8 cellular contexts compared by ENCODE assay signal in the genomic region with DNA sequence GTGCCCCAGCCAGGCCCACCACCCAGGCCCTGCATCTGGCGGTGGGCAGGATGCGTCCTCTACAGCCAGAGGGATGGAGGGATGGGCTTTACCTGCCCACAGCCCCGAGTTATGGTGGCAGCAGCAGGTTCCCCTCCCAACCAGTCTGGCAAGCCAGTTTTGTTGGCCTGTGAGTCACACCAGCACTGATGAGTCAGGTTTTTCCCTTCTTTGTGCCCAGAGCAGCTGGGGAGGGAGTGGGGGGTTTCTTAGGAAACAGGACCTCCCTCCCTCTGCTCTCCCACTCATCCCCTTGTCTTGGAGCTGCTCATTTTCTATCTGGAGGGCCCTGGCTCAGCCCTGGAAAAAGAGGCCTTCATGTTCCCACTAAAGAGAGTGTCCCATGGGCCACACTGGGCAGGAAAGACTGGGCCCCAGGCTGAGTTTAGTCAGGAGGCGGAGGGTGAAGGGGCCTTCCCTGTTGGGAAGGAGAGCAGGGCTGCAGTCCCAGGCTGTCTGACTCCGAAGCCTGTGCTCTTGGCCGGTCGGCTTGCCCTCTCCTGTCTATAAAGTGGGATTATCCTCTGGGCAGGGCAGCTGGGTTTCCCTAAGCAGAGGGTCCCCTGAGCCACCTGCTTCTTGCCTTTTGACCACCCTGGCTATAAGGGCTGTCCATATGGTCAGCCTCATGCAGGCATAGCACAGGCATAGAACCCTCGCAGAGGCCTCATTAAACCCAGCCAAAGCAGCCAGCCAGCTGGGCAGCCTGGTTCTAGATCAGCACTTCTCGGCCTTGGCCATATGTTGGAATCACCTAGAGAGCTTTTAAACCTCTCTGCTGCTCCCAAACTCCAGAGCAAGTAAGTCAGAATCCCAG. TPM values are rescaled to one million over a fixed set of nuclear protein-coding genes. Genes with fewer than 3 reads are reported as not detected.
DNase-seq lines count a peak whose midpoint lies in the region; ATAC-seq, FAIRE-seq and TF ChIP-seq lines count a peak whose summit lies in the region.

No MANE protein-coding gene starts in this region.

- H3K4me1 Mint-ChIP-seq in activated B cell treated with CpG ODN at 0.5 μM for 24 hours (peaks cover 5% of the 10 kb centered on the region), mesothelial cell of epicardium (peaks cover 45% of the 10 kb centered on the region)
- peaks cover 13 to 17% of the 10 kb centered on the region in 2 donors for H3K4me1 Mint-ChIP-seq in stimulated activated naive B cell treated with anti-CD40 and anti-IgM and Interleukin-4, amounts not matched to agents 10 μg/mL and 1 μg/mL and 100 μg/mL, for 72 hours
- H3K4me1 Mint-ChIP-seq in CD8-positive, alpha-beta memory T cell = no peaks in the 10 kb centered on the region
- H3K4me1 Mint-ChIP-seq in effector memory CD8-positive, alpha-beta T cell (ENCODE audit: low read depth in 2 of 2) = peaks cover 0 to 10% of the 10 kb centered on the region in 2 donors

- H2BK120ac ChIP-seq in H1 (replicated peaks; ENCODE audit: low read depth, low read length) = no peak overlapping the region

- H3K9ac ChIP-seq in H1 (replicated peaks in 1 of 4; ENCODE audit: extremely low read depth in 1 of 4, low read depth in 3 of 4, low read length in 3 of 4) = no peak overlapping the region; a peak in 1 of 7 replicates

- peaks cover 2% of the 10 kb centered on the region; the same call in 1 of the 2 replicates for H3K79me1 ChIP-seq in H1 (ENCODE audit: low read depth, low read length)

- H2AK5ac ChIP-seq in H1 (ENCODE audit: low read depth, low read length) = peak overlapping the region; percentile 93

- no peak overlapping the region for H3K56ac ChIP-seq in H1 (replicated peaks; ENCODE audit: insufficient read length, low read depth, low read length)

- peak overlapping the region; percentile 78 for H3K18ac ChIP-seq in H1 (ENCODE audit: extremely low read depth, low read length)

- no peaks in the 10 kb centered on the region for H3K23me2 ChIP-seq in H1 (ENCODE audit: low read depth, low read length)

- H3K27me3 ChIP-seq in H1 (replicated peaks in 1 of 4; ENCODE audit: control insufficient read depth in 3 of 4, extremely low read depth in 1 of 4, insufficient read depth in 3 of 4, low read length in 3 of 4) = no peaks in the 10 kb centered on the region
- no peaks in the 10 kb centered on the region for H3K27me3 ChIP-seq in CD8-positive, alpha-beta memory T cell (ENCODE audit: insufficient read depth, low read length, poor library complexity, severe bottlenecking)

- TF ChIP-seq RAD21 in H1 (IDR thresholded peaks at IDR 0.05 in 1 of 2, conservative IDR thresholded peaks at IDR 0.05 in 1 of 2; ENCODE audit: low read depth in 2 of 2, low read length in 2 of 2) = no peak

- no peak overlapping the region for H3K4me3 ChIP-seq in H1 (ENCODE audit: extremely low read depth in 1 of 4, insufficient read depth in 2 of 4, low read depth in 3 of 4, low read length in 4 of 4)
- H3K4me3 ChIP-seq in CD8-positive, alpha-beta memory T cell (ENCODE audit: low read length) = no peak overlapping the region

- H3K27ac Mint-ChIP-seq in activated B cell treated with CpG ODN at 0.5 μM for 24 hours (no peak overlapping the region), mesothelial cell of epicardium (peak overlapping the region; percentile 96)
- peak overlapping the region; percentile 70 for H3K27ac Mint-ChIP-seq in stimulated activated naive B cell treated with anti-CD40 and anti-IgM and Interleukin-4, amounts not matched to agents 10 μg/mL and 1 μg/mL and 100 μg/mL, for 72 hours
- no peak overlapping the region for H3K27ac Mint-ChIP-seq in CD8-positive, alpha-beta memory T cell
- H3K27ac Mint-ChIP-seq in effector memory CD8-positive, alpha-beta T cell = no peak overlapping the region

- TF ChIP-seq EP300 in H1 (IDR thresholded peaks at IDR 0.05; ENCODE audit: borderline replicate concordance in 1 of 2, low read depth in 2 of 2, low read length in 2 of 2) = 0 out of 3 replicates have a peak, but pooled peaks of 1 of the 2 experiments have one; percentile 11

- H2BK20ac ChIP-seq in H1 (ENCODE audit: low read length) = peak overlapping the region; percentile 61; the same call in 1 of the 2 replicates

- peak overlapping the region; percentile 19; the same call in 1 of the 2 replicates for H4K8ac ChIP-seq in H1 (ENCODE audit: extremely low read depth, insufficient read depth, low read length)

- peak; percentile 31 for ATAC-seq in activated B cell treated with CpG ODN at 0.5 μM for 24 hours (ENCODE audit: low read depth)
- ATAC-seq in stimulated activated naive B cell treated with anti-CD40 and anti-IgM and Interleukin-4, amounts not matched to agents 10 μg/mL and 1 μg/mL and 100 μg/mL, for 72 hours (replicated peaks) = peak; percentile 53 to 58
- no peak for ATAC-seq in effector memory CD8-positive, alpha-beta T cell (replicated peaks)

- H3K9me3 Mint-ChIP-seq in activated B cell treated with CpG ODN at 0.5 μM for 24 hours = no peaks in the 10 kb centered on the region
- H3K9me3 Mint-ChIP-seq in mesothelial cell of epicardium = no peaks in the 10 kb centered on the region
- H3K9me3 Mint-ChIP-seq in stimulated activated naive B cell treated with anti-CD40 and anti-IgM and Interleukin-4, amounts not matched to agents 10 μg/mL and 1 μg/mL and 100 μg/mL, for 72 hours = no peaks in the 10 kb centered on the region
- H3K9me3 Mint-ChIP-seq in CD8-positive, alpha-beta memory T cell = no peaks in the 10 kb centered on the region
- no peaks in the 10 kb centered on the region for H3K9me3 Mint-ChIP-seq in effector memory CD8-positive, alpha-beta T cell

- FAIRE-seq in H1 (lab: Jason Lieb, UNC) = no peak

- H3K36me3 ChIP-seq in H1 (ENCODE audit: control insufficient read depth in 2 of 4, insufficient read depth in 4 of 4, low read length in 3 of 4) = no peaks in the 10 kb centered on the region
- no peaks in the 10 kb centered on the region for H3K36me3 ChIP-seq in CD8-positive, alpha-beta memory T cell (ENCODE audit: insufficient read depth, low read length)

- 85% methylated on average over 9 of the region's 9 CpGs; no CpG with 5 or more reads in 1 of the 2 experiments for WGBS in H1 (ENCODE audit: extremely low coverage in 1 of 2, insufficient coverage in 1 of 2, insufficient read length in 1 of 2, insufficient replicate concordance in 2 of 2, low coverage in 1 of 2, low lambda C conversion rate in 2 of 2, missing lambda C conversion rate in 1 of 2), 2 experiments

- no peak for TF ChIP-seq POLR2A in H1 (IDR thresholded peaks at IDR 0.05; ENCODE audit: control extremely low read depth in 1 of 2, low read depth in 2 of 2, low read length in 2 of 2)

- H3K4me3 Mint-ChIP-seq in activated B cell treated with CpG ODN at 0.5 μM for 24 hours = no peak overlapping the region
- H3K4me3 Mint-ChIP-seq in mesothelial cell of epicardium = no peak overlapping the region
- no peak overlapping the region for H3K4me3 Mint-ChIP-seq in stimulated activated naive B cell treated with anti-CD40 and anti-IgM and Interleukin-4, amounts not matched to agents 10 μg/mL and 1 μg/mL and 100 μg/mL, for 72 hours
- no peak overlapping the region for H3K4me3 Mint-ChIP-seq in CD8-positive, alpha-beta memory T cell
- no peak overlapping the region for H3K4me3 Mint-ChIP-seq in effector memory CD8-positive, alpha-beta T cell

- CTCF ChIA-PET in activated B cell treated with CpG ODN at 0.5 μM for 24 hours (lab: Charles Lee) (no interaction called here), H1 (lab: Charles Lee; ENCODE audit: partially characterized antibody) (interaction anchor here (0.7 to 14.7 kb wide), 10 partner anchors 9 to 123 kb away, joined by 3 to 388 read pairs (median 10); a partner anchor contains a TSS)
- CTCF ChIA-PET in CD8-positive, alpha-beta memory T cell (lab: Charles Lee) = interaction anchor here (1.0 to 1.4 kb wide), 3 partner anchors 8 to 11 kb away, joined by 3 to 5 read pairs (median 3); no protein-coding TSS in a partner anchor

- DNase-seq in SIG-M5 treated with dmso at 0.1 percent for 504 hours (lab: John Stamatoyannopoulos, UW; ENCODE audit: unreplicated experiment) (peak; percentile 37), SIG-M5 (lab: John Stamatoyannopoulos, UW) (no peak), activated B cell treated with CpG ODN at 0.5 μM for 24 hours (no peak), H1 (ENCODE audit: low read depth in 1 of 2, low spot score in 2 of 2) (no peak), mesothelial cell of epicardium (ENCODE audit: low spot score in 2 of 2, unreplicated experiment in 2 of 2) (no peak)
- peak; percentile 6 for DNase-seq in stimulated activated naive B cell treated with anti-CD40 and anti-IgM and Interleukin-4, amounts not matched to agents 10 μg/mL and 1 μg/mL and 100 μg/mL, for 72 hours
- no peak for DNase-seq in CD8-positive, alpha-beta memory T cell
- no peak for DNase-seq in effector memory CD8-positive, alpha-beta T cell

- intact Hi-C loops in activated B cell treated with CpG ODN at 0.5 μM for 24 hours (cut with micrococcal nuclease) = no loop called here

- peaks cover 0 to 21% (median 8%) of the 10 kb centered on the region in 4 experiments; a peak in 6 of 7 replicates for H3K4me1 ChIP-seq in H1 (replicated peaks in 1 of 4; ENCODE audit: control insufficient read depth in 3 of 4, insufficient read depth in 4 of 4, low read length in 3 of 4)
- H3K4me1 ChIP-seq in CD8-positive, alpha-beta memory T cell (ENCODE audit: insufficient read depth, low read length) = no peaks in the 10 kb centered on the region

- no peak overlapping the region for H3K14ac ChIP-seq in H1 (ENCODE audit: insufficient read length)

- no peak overlapping the region for H3K23ac ChIP-seq in H1 (ENCODE audit: insufficient read length)

- no peaks in the 10 kb centered on the region for H3K9me3 ChIP-seq in H1 (ENCODE audit: insufficient read depth in 2 of 2, low read depth in 1 of 2, low read length in 1 of 2)
- H3K9me3 ChIP-seq in CD8-positive, alpha-beta memory T cell (ENCODE audit: low read length) = no peaks in the 10 kb centered on the region

- H4K20me1 ChIP-seq in H1 (replicated peaks in 1 of 2; ENCODE audit: control insufficient read depth in 1 of 2, insufficient read depth in 2 of 2, low read length in 2 of 2) = no peaks in the 10 kb centered on the region

- TF ChIP-seq CTCF in activated B cell treated with CpG ODN at 0.5 μM for 24 hours (IDR thresholded peaks at IDR 0.05) = no peak
- TF ChIP-seq CTCF in H1 (IDR thresholded peaks at IDR 0.05; ENCODE audit: control extremely low read depth in 1 of 3, insufficient read depth in 1 of 3, low read depth in 1 of 3, low read length in 3 of 3) = no peak
- TF ChIP-seq CTCF in mesothelial cell of epicardium (IDR thresholded peaks at IDR 0.05; ENCODE audit: unreplicated experiment) = no peak

- H3K27ac ChIP-seq in H1 (ENCODE audit: low read depth, low read length) = peak overlapping the region; percentile 32; the same call in 1 of the 2 replicates
- no peak overlapping the region for H3K27ac ChIP-seq in CD8-positive, alpha-beta memory T cell (ENCODE audit: low read depth, low read length)

- H4K91ac ChIP-seq in H1 (replicated peaks; ENCODE audit: insufficient read length, low read length) = peak overlapping the region; percentile 46

- H3K4me2 ChIP-seq in H1 (ENCODE audit: insufficient read depth in 1 of 2, low read depth in 2 of 2, low read length in 2 of 2) = no peak overlapping the region

- no peak overlapping the region for H2AFZ ChIP-seq in H1 (ENCODE audit: low read length)

- H2BK5ac ChIP-seq in H1 (ENCODE audit: low read depth, low read length) = peak overlapping the region; percentile 81

- peaks cover 0 to 6% of the 10 kb centered on the region in 2 experiments; a peak in 1 of 4 replicates for H3K79me2 ChIP-seq in H1 (ENCODE audit: control insufficient read depth in 1 of 2, insufficient read depth in 2 of 2, low read length in 2 of 2)

- POLR2A ChIA-PET in activated B cell treated with CpG ODN at 0.5 μM for 24 hours (lab: Charles Lee) (interaction anchor here (0.7 kb wide), 1 partner anchor 1834 kb away, joined by 4 read pairs; no protein-coding TSS in a partner anchor), H1 (lab: Charles Lee; ENCODE audit: partially characterized antibody) (interaction anchor here (1.3 to 2.0 kb wide), 3 partner anchors 10 to 16 kb away, joined by 3 to 8 read pairs (median 3); no protein-coding TSS in a partner anchor)
- POLR2A ChIA-PET in CD8-positive, alpha-beta memory T cell (lab: Charles Lee) = no interaction called here

- no peak overlapping the region for H4K5ac ChIP-seq in H1 (ENCODE audit: insufficient read length, low read depth, low read length)

- no peaks in the 10 kb centered on the region for H3K36me3 Mint-ChIP-seq in activated B cell treated with CpG ODN at 0.5 μM for 24 hours (ENCODE audit: low read depth)
- no peaks in the 10 kb centered on the region for H3K36me3 Mint-ChIP-seq in mesothelial cell of epicardium
- no peaks in the 10 kb centered on the region for H3K36me3 Mint-ChIP-seq in stimulated activated naive B cell treated with anti-CD40 and anti-IgM and Interleukin-4, amounts not matched to agents 10 μg/mL and 1 μg/mL and 100 μg/mL, for 72 hours
- no peaks in the 10 kb centered on the region for H3K36me3 Mint-ChIP-seq in CD8-positive, alpha-beta memory T cell
- no peaks in the 10 kb centered on the region for H3K36me3 Mint-ChIP-seq in effector memory CD8-positive, alpha-beta T cell (ENCODE audit: insufficient read depth)

- H2BK15ac ChIP-seq in H1 (ENCODE audit: low read length) = 0 out of 2 replicates have a peak overlapping the region, but pooled peaks have one; percentile 46

- peak overlapping the region; percentile 75; the same call in 1 of the 2 replicates for H2BK12ac ChIP-seq in H1 (ENCODE audit: low read depth, low read length)

- peak overlapping the region; percentile 27 for H3K4ac ChIP-seq in H1 (replicated peaks; ENCODE audit: insufficient read length, low read depth, low read length)

- H3K27me3 Mint-ChIP-seq in activated B cell treated with CpG ODN at 0.5 μM for 24 hours (peaks cover 7% of the 10 kb centered on the region), mesothelial cell of epicardium (ENCODE audit: low read depth) (no peaks in the 10 kb centered on the region)
- H3K27me3 Mint-ChIP-seq in stimulated activated naive B cell treated with anti-CD40 and anti-IgM and Interleukin-4, amounts not matched to agents 10 μg/mL and 1 μg/mL and 100 μg/mL, for 72 hours = peaks cover 0 to 4% of the 10 kb centered on the region in 2 donors
- peaks cover 0 to 5% of the 10 kb centered on the region in 2 donors for H3K27me3 Mint-ChIP-seq in CD8-positive, alpha-beta memory T cell
- H3K27me3 Mint-ChIP-seq in effector memory CD8-positive, alpha-beta T cell = peaks cover 10 to 19% of the 10 kb centered on the region in 2 donors

RNA-seq across cellular contexts. Expression of a gene that starts 30.2 kb away (rescaled TPM):
- total RNA-seq in activated B cell treated with CpG ODN at 0.5 μM for 24 hours (not detected in 2 replicates), mesothelial cell of epicardium (0.20 to 0.24 TPM (median 0.20 TPM) in 3 replicates)
- not detected in 2 replicates for total RNA-seq in H1 (2021; fragmentation: NEBNext Ultra II Directional; extraction: Animal tissue kit (Norgen Biotek cat#: 25700))
- not detected in 2 replicates for polyA plus RNA-seq in H1 (2011; rRNA removed)
- not detected for polyA plus RNA-seq in H1 (2011; cell fraction: cytosol; rRNA removed)
- not detected for polyA plus RNA-seq in H1 (2011; cell fraction: nucleus; rRNA removed)
- not detected in 4 replicates for polyA plus RNA-seq in H1 (2012, experiment 1 of 2)
- polyA plus RNA-seq in H1 (2012, experiment 2 of 2) = not detected
- polyA plus RNA-seq in H1 (2013, experiment 1 of 2) = not detected
- polyA plus RNA-seq in H1 (2013, experiment 2 of 2) = not detected
- not detected in 2 replicates for polyA minus RNA-seq in H1 (2011; rRNA and poly(A)+ RNA removed)
- polyA minus RNA-seq in H1 (2011; cell fraction: cytosol; rRNA and poly(A)+ RNA removed) = not detected
- polyA minus RNA-seq in H1 (2011; cell fraction: nucleus; rRNA and poly(A)+ RNA removed) = not detected
- total RNA-seq in CD8-positive, alpha-beta memory T cell = not detected
- polyA plus RNA-seq in CD8-positive, alpha-beta memory T cell = not detected

RNA-seq across cellular contexts. Expression of a gene that starts 41.8 kb away (rescaled TPM):
- total RNA-seq in activated B cell treated with CpG ODN at 0.5 μM for 24 hours = not detected in 2 replicates
- 0.28 and 0.29 TPM in 2 replicates for total RNA-seq in H1 (2021; fragmentation: NEBNext Ultra II Directional; extraction: Animal tissue kit (Norgen Biotek cat#: 25700))
- 0.57 and 1.00 TPM in 2 replicates for polyA plus RNA-seq in H1 (2011; rRNA removed)
- polyA plus RNA-seq in H1 (2011; cell fraction: cytosol; rRNA removed) = 0.53 TPM
- 0.47 TPM for polyA plus RNA-seq in H1 (2011; cell fraction: nucleus; rRNA removed)
- polyA plus RNA-seq in H1 (2012, experiment 1 of 2) = 0.19 to 0.74 TPM (median 0.51 TPM) in 4 replicates
- 0.42 TPM for polyA plus RNA-seq in H1 (2012, experiment 2 of 2)
- polyA plus RNA-seq in H1 (2013, experiment 1 of 2) = 0.26 TPM
- 0.17 TPM for polyA plus RNA-seq in H1 (2013, experiment 2 of 2)
- 0.50 and 0.63 TPM in 2 replicates for polyA minus RNA-seq in H1 (2011; rRNA and poly(A)+ RNA removed)
- not detected for polyA minus RNA-seq in H1 (2011; cell fraction: cytosol; rRNA and poly(A)+ RNA removed)
- polyA minus RNA-seq in H1 (2011; cell fraction: nucleus; rRNA and poly(A)+ RNA removed) = 0.80 TPM
- total RNA-seq in mesothelial cell of epicardium = 0.31 to 0.50 TPM (median 0.40 TPM) in 3 replicates
- not detected for total RNA-seq in CD8-positive, alpha-beta memory T cell
- not detected for polyA plus RNA-seq in CD8-positive, alpha-beta memory T cell

RNA-seq across cellular contexts. Expression of a gene that starts 43.7 kb away (rescaled TPM):
- total RNA-seq in activated B cell treated with CpG ODN at 0.5 μM for 24 hours = 0.91 and 1.0 TPM in 2 replicates
- 22.3 and 23.1 TPM in 2 replicates for total RNA-seq in H1 (2021; fragmentation: NEBNext Ultra II Directional; extraction: Animal tissue kit (Norgen Biotek cat#: 25700))
- polyA plus RNA-seq in H1 (2011; rRNA removed) = 36.2 and 48.8 TPM in 2 replicates
- polyA plus RNA-seq in H1 (2011; cell fraction: cytosol; rRNA removed) = 32.2 TPM
- polyA plus RNA-seq in H1 (2011; cell fraction: nucleus; rRNA removed) = 27.8 TPM
- 11.7 to 21.5 TPM (median 19.8 TPM) in 4 replicates for polyA plus RNA-seq in H1 (2012, experiment 1 of 2)
- polyA plus RNA-seq in H1 (2012, experiment 2 of 2) = 25.5 TPM
- polyA plus RNA-seq in H1 (2013, experiment 1 of 2) = 17.5 TPM
- polyA plus RNA-seq in H1 (2013, experiment 2 of 2) = 17.5 TPM
- polyA minus RNA-seq in H1 (2011; rRNA and poly(A)+ RNA removed) = 6.4 and 7.2 TPM in 2 replicates
- polyA minus RNA-seq in H1 (2011; cell fraction: cytosol; rRNA and poly(A)+ RNA removed) = 15.3 TPM
- polyA minus RNA-seq in H1 (2011; cell fraction: nucleus; rRNA and poly(A)+ RNA removed) = 10.8 TPM
- 9.1 to 9.4 TPM (median 9.4 TPM) in 3 replicates for total RNA-seq in mesothelial cell of epicardium
- total RNA-seq in CD8-positive, alpha-beta memory T cell = 1 to 10 TPM; 1.9 to 2.6 TPM
- 2.0 TPM for polyA plus RNA-seq in CD8-positive, alpha-beta memory T cell

RNA-seq across cellular contexts. Expression of a gene that starts 44.2 kb away (rescaled TPM):
- 83.0 and 89.2 TPM in 2 replicates for total RNA-seq in activated B cell treated with CpG ODN at 0.5 μM for 24 hours
- total RNA-seq in H1 (2021; fragmentation: NEBNext Ultra II Directional; extraction: Animal tissue kit (Norgen Biotek cat#: 25700)) = 128 and 130 TPM in 2 replicates
- polyA plus RNA-seq in H1 (2011; rRNA removed) = 221 and 228 TPM in 2 replicates
- 183 TPM for polyA plus RNA-seq in H1 (2011; cell fraction: cytosol; rRNA removed)
- polyA plus RNA-seq in H1 (2011; cell fraction: nucleus; rRNA removed) = 470 TPM
- polyA plus RNA-seq in H1 (2012, experiment 1 of 2) = 107 to 133 TPM (median 128 TPM) in 4 replicates
- polyA plus RNA-seq in H1 (2012, experiment 2 of 2) = 131 TPM
- 125 TPM for polyA plus RNA-seq in H1 (2013, experiment 1 of 2)
- polyA plus RNA-seq in H1 (2013, experiment 2 of 2) = 122 TPM
- 326 and 376 TPM in 2 replicates for polyA minus RNA-seq in H1 (2011; rRNA and poly(A)+ RNA removed)
- polyA minus RNA-seq in H1 (2011; cell fraction: cytosol; rRNA and poly(A)+ RNA removed) = 92.1 TPM
- 160 TPM for polyA minus RNA-seq in H1 (2011; cell fraction: nucleus; rRNA and poly(A)+ RNA removed)
- total RNA-seq in mesothelial cell of epicardium = 82.5 to 88.1 TPM (median 84.9 TPM) in 3 replicates
- 10 to 100 TPM; 85.7 to 89.3 TPM for total RNA-seq in CD8-positive, alpha-beta memory T cell
- 27.5 TPM for polyA plus RNA-seq in CD8-positive, alpha-beta memory T cell

RNA-seq across cellular contexts. Expression of a gene that starts 47.1 kb away (rescaled TPM):
- total RNA-seq in activated B cell treated with CpG ODN at 0.5 μM for 24 hours (not detected in 2 replicates), mesothelial cell of epicardium (not detected in 3 replicates)
- total RNA-seq in H1 (2021; fragmentation: NEBNext Ultra II Directional; extraction: Animal tissue kit (Norgen Biotek cat#: 25700)) = not detected in 2 replicates
- 0.05 TPM in 1 of 2 replicates, not detected in the other for polyA plus RNA-seq in H1 (2011; rRNA removed)
- 0.08 TPM for polyA plus RNA-seq in H1 (2011; cell fraction: cytosol; rRNA removed)
- polyA plus RNA-seq in H1 (2011; cell fraction: nucleus; rRNA removed) = 0.09 TPM
- not detected in 4 replicates for polyA plus RNA-seq in H1 (2012, experiment 1 of 2)
- not detected for polyA plus RNA-seq in H1 (2012, experiment 2 of 2)
- not detected for polyA plus RNA-seq in H1 (2013, experiment 1 of 2)
- not detected for polyA plus RNA-seq in H1 (2013, experiment 2 of 2)
- 0.16 and 0.41 TPM in 2 replicates for polyA minus RNA-seq in H1 (2011; rRNA and poly(A)+ RNA removed)
- not detected for polyA minus RNA-seq in H1 (2011; cell fraction: cytosol; rRNA and poly(A)+ RNA removed)
- polyA minus RNA-seq in H1 (2011; cell fraction: nucleus; rRNA and poly(A)+ RNA removed) = not detected
- not detected for total RNA-seq in CD8-positive, alpha-beta memory T cell
- not detected for polyA plus RNA-seq in CD8-positive, alpha-beta memory T cell

Comparison
In these comparisons a context has a peak if more than half of its experiments do, and no peak if none do; other contexts are left out.
1. DNase-seq: peak in SIG-M5 treated with dmso at 0.1 percent for 504 hours (single experiment) and stimulated activated naive B cell treated with anti-CD40 and anti-IgM and Interleukin-4, amounts not matched to agents 10 μg/mL and 1 μg/mL and 100 μg/mL, for 72 hours (single experiment); none in SIG-M5 (single experiment), activated B cell treated with CpG ODN at 0.5 μM for 24 hours (single experiment), H1 (0 of 2), mesothelial cell of epicardium (0 of 2), CD8-positive, alpha-beta memory T cell (0 of 5) and effector memory CD8-positive, alpha-beta T cell (0 of 3).
2. H3K27ac Mint-ChIP-seq: peak in mesothelial cell of epicardium (single experiment) and stimulated activated naive B cell treated with anti-CD40 and anti-IgM and Interleukin-4, amounts not matched to agents 10 μg/mL and 1 μg/mL and 100 μg/mL, for 72 hours (single experiment); none in activated B cell treated with CpG ODN at 0.5 μM for 24 hours (single experiment), CD8-positive, alpha-beta memory T cell (0 of 8) and effector memory CD8-positive, alpha-beta T cell (0 of 2).